ENCODE assay signal across 23 cellular contexts in the genomic region with DNA sequence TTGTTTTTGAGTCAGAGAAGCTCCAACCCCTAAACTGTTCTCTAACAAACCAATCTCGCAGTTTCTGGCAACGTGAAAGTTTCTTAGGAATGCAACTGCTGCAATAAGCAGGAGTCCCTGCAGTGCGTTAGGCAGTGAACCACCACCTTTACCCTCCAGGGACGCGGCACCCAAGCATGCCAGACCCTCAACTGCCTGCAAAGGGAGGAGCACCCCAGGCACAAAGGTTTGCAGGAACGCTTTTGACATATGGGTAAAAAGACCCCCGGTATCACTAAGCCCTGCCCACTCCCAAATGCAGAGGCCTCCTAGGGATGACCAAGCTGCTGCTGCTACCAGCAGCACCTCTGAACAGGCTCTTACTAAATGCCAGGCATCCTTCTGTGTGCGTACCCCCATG. TPM values are rescaled to one million over a fixed set of nuclear protein-coding genes. Genes with fewer than 3 reads are reported as not detected.
"Had no signal": no experiment of that assay in that cellular context is flagged by ENCODE, and none has a peak within 500 bp of the region (broad histone marks: within the 10 kb centered on the region; RNA-seq: fewer than 3 reads in every experiment).

No MANE protein-coding gene starts in this region.

- H3K27ac Mint-ChIP-seq: activated B cell treated with CpG ODN at 0.5 μM for 24 hours, brain, neural progenitor cell, progenitor cell of endocrine pancreas had no signal

- DNase-seq: activated B cell treated with CpG ODN at 0.5 μM for 24 hours; activated CD4-positive, alpha-beta T cell treated with anti-CD3 and anti-CD28 coated beads for 48 hours; activated CD8-positive, alpha-beta memory T cell treated with anti-CD3 and anti-CD28 coated beads, Interleukin-2, amount 50 U/mL, for 4 hours; activated gamma-delta T cell; activated naive CD8-positive, alpha-beta T cell treated with anti-CD3 and anti-CD28 coated beads, Interleukin-2, amount 10 ng/mL, durations not matched to agents 7 days and 5 days; activated T-cell treated with anti-CD3 and anti-CD28 coated beads, Interleukin-2, amount 50 U/mL, for 72 hours; anterior cingulate cortex; gastrocnemius medialis; heart left ventricle; left lung; mammary epithelial cell; SW 1271; testis; upper lobe of left lung had no signal

- ATAC-seq: activated T-cell treated with anti-CD3 and anti-CD28 coated beads, Interleukin-2, amount 50 U/mL, for 72 hours; gastrocnemius medialis; heart left ventricle; left lung had no signal

- H3K4me1 ChIP-seq: neural progenitor cell had no signal

- H3K4me3 ChIP-seq: coronary artery, gastrocnemius medialis, heart left ventricle, left lung, neural progenitor cell, right atrium auricular region, skin epidermis, testis, upper lobe of left lung had no signal

- H3K4me3 Mint-ChIP-seq: activated B cell treated with CpG ODN at 0.5 μM for 24 hours; central memory CD8-positive, alpha-beta T cell; neural progenitor cell had no signal

- H3K9me3 ChIP-seq: gastrocnemius medialis, heart left ventricle, left lung, right atrium auricular region, testis, upper lobe of left lung had no signal

- H3K27me3 Mint-ChIP-seq: activated B cell treated with CpG ODN at 0.5 μM for 24 hours; activated naive CD8-positive, alpha-beta T cell treated with anti-CD3 and anti-CD28 coated beads, Interleukin-2, amount 10 ng/mL, durations not matched to agents 7 days and 5 days; central memory CD8-positive, alpha-beta T cell; progenitor cell of endocrine pancreas had no signal

- H3K9ac ChIP-seq: neural progenitor cell had no signal

- H3K27ac ChIP-seq: coronary artery, heart left ventricle, left lung, neural progenitor cell, right atrium auricular region, skin epidermis, testis, upper lobe of left lung had no signal

- H3K27me3 ChIP-seq: gastrocnemius medialis, heart left ventricle, left lung, neural progenitor cell, right atrium auricular region, testis, upper lobe of left lung had no signal

- H3K9me3 Mint-ChIP-seq: activated B cell treated with CpG ODN at 0.5 μM for 24 hours; activated naive CD8-positive, alpha-beta T cell treated with anti-CD3 and anti-CD28 coated beads, Interleukin-2, amount 10 ng/mL, durations not matched to agents 7 days and 5 days; activated T-cell treated with anti-CD3 and anti-CD28 coated beads, Interleukin-2, amount 50 U/mL, for 72 hours; central memory CD8-positive, alpha-beta T cell; neural progenitor cell had no signal

RNA-seq across cellular contexts. Expression of a gene that starts 50.8 kb away (rescaled TPM):
- total RNA-seq: activated B cell treated with CpG ODN at 0.5 μM for 24 hours; activated naive CD8-positive, alpha-beta T cell treated with anti-CD3 and anti-CD28 coated beads, Interleukin-2, amount 10 ng/mL, durations not matched to agents 7 days and 5 days; kidney epithelial cell; mammary epithelial cell; osteoblast; progenitor cell of endocrine pancreas had no signal
- polyA plus RNA-seq: mammary epithelial cell had no signal
